8 cellular contexts compared by ENCODE assay signal in genomic region chr19:48970923-48971395, GRCh38. TPM values are rescaled to one million over a fixed set of nuclear protein-coding genes. Genes with fewer than 3 reads are reported as not detected.
DNase-seq lines count a peak whose midpoint lies in the region; ATAC-seq, FAIRE-seq and TF ChIP-seq lines count a peak whose summit lies in the region.

No MANE protein-coding gene starts in this region.

- H3K23ac ChIP-seq in H9 (ENCODE audit: insufficient read length, low read depth, low read length), result no peak overlapping the region
- H3K23ac ChIP-seq in H1 (ENCODE audit: insufficient read length), result no peak overlapping the region

- H3K18ac ChIP-seq in H9 (ENCODE audit: insufficient read length, low read depth, low read length), result no peak overlapping the region
- H3K18ac ChIP-seq in H1 (ENCODE audit: extremely low read depth, low read length), result no peak overlapping the region

- no peak overlapping the region for H3K56ac ChIP-seq in H9 (ENCODE audit: insufficient read length, low read depth, low read length)
- H3K56ac ChIP-seq in H1 (replicated peaks; ENCODE audit: insufficient read length, low read depth, low read length), result no peak overlapping the region

- H3K9ac ChIP-seq in H9 (ENCODE audit: extremely low read depth, insufficient read length, low read length), result no peak overlapping the region
- no peak overlapping the region for H3K9ac ChIP-seq in H1 (replicated peaks in 1 of 4; ENCODE audit: extremely low read depth in 1 of 4, low read depth in 3 of 4, low read length in 3 of 4)

- H2BK20ac ChIP-seq in H9 (ENCODE audit: low read depth, low read length, poor library complexity, severe bottlenecking) (no peak overlapping the region), H1 (ENCODE audit: low read length) (no peak overlapping the region)

- TF ChIP-seq CTCF in AG09309 (IDR thresholded peaks at IDR 0.05; ENCODE audit: control insufficient read depth, insufficient read depth, low read depth, low read length, missing control alignments), result peak; percentile 93
- TF ChIP-seq CTCF in H9 (conservative IDR thresholded peaks at IDR 0.05), result peak; percentile 96
- peak; percentile 94 to 98 (median 95) for TF ChIP-seq CTCF in H1 (IDR thresholded peaks at IDR 0.05; ENCODE audit: control extremely low read depth in 1 of 3, insufficient read depth in 1 of 3, low read depth in 1 of 3, low read length in 3 of 3)

- H2BK15ac ChIP-seq in H9 (ENCODE audit: low read depth, low read length), result no peak overlapping the region
- H2BK15ac ChIP-seq in H1 (ENCODE audit: low read length), result no peak overlapping the region

- H3K4ac ChIP-seq in H9 (ENCODE audit: low read depth, low read length) (no peak overlapping the region), H1 (replicated peaks; ENCODE audit: insufficient read length, low read depth, low read length) (no peak overlapping the region)

- POLR2A ChIA-PET in H1 (lab: Charles Lee; ENCODE audit: partially characterized antibody), result interaction anchor here (0.6 to 4.6 kb wide), 13 partner anchors 9 to 156 kb away, joined by 3 to 27 read pairs (median 4); partner anchors contain the start of genes BAX, DHDH, NUCB1 and PPP1R15A

- H2BK5ac ChIP-seq in H9 (ENCODE audit: insufficient read length, low read length), result no peak overlapping the region
- no peak overlapping the region for H2BK5ac ChIP-seq in H1 (ENCODE audit: low read depth, low read length)

- no peaks in the 10 kb centered on the region for H3K79me2 ChIP-seq in H9 (ENCODE audit: insufficient read depth, low read length)
- H3K79me2 ChIP-seq in H1 (ENCODE audit: control insufficient read depth in 1 of 2, insufficient read depth in 2 of 2, low read length in 2 of 2), result peaks cover 0 to 5% of the 10 kb centered on the region in 2 experiments; a peak in 2 of 4 replicates

- H3K14ac ChIP-seq in H9 (ENCODE audit: insufficient read depth, low read length) (no peak overlapping the region), H1 (ENCODE audit: insufficient read length) (no peak overlapping the region)

- peak; percentile 87 to 93 for TF ChIP-seq RAD21 in H1 (IDR thresholded peaks at IDR 0.05 in 1 of 2, conservative IDR thresholded peaks at IDR 0.05 in 1 of 2; ENCODE audit: low read depth in 2 of 2, low read length in 2 of 2)

- H3K4me2 ChIP-seq in H9 (ENCODE audit: insufficient read depth, insufficient read length, low read length) (no peak overlapping the region), H1 (ENCODE audit: insufficient read depth in 1 of 2, low read depth in 2 of 2, low read length in 2 of 2) (no peak overlapping the region; a peak in 1 of 4 replicates)

- no peak for DNase-seq in AG09309 (ENCODE audit: low read depth)
- peak; percentile 88 for DNase-seq in H9
- peak; percentile 94 for DNase-seq in NCI-H82 (lab: John Stamatoyannopoulos, UW)
- peak; percentile 60 to 79 for DNase-seq in activated CD8-positive, alpha-beta memory T cell treated with anti-CD3 and anti-CD28 coated beads for 1 hour (ENCODE audit: extremely low read depth in 1 of 2, low read depth in 1 of 2)
- peak in 1 of 2 experiments; percentile 96 for DNase-seq in H1 (ENCODE audit: low read depth in 1 of 2, low spot score in 2 of 2)
- peak; percentile 85 for DNase-seq in mucosa of gallbladder (ENCODE audit: low spot score)
- peak; percentile 60 to 68 for DNase-seq in stimulated activated CD8-positive, alpha-beta memory T cell treated with anti-CD3 and anti-CD28 coated beads, Interleukin-7, amount 100 ng/mL, for 4 hours (ENCODE audit: low read depth in 2 of 2)

- TF ChIP-seq EP300 in H1 (IDR thresholded peaks at IDR 0.05; ENCODE audit: borderline replicate concordance in 1 of 2, low read depth in 2 of 2, low read length in 2 of 2), result no peak

- H3K4me1 Mint-ChIP-seq in H9, result peaks cover 10 to 28% of the 10 kb centered on the region in 2 experiments

- no peaks in the 10 kb centered on the region for H3K4me1 ChIP-seq in H9 (ENCODE audit: insufficient read depth, low read length)
- peaks cover 0 to 3% (median 1%) of the 10 kb centered on the region in 4 experiments; a peak in 4 of 7 replicates for H3K4me1 ChIP-seq in H1 (replicated peaks in 1 of 4; ENCODE audit: control insufficient read depth in 3 of 4, insufficient read depth in 4 of 4, low read length in 3 of 4)

- H3K9me3 Mint-ChIP-seq in H9, result no peaks in the 10 kb centered on the region

- no peak overlapping the region for H2AK5ac ChIP-seq in H9 (ENCODE audit: insufficient read length, low read length)
- no peak overlapping the region for H2AK5ac ChIP-seq in H1 (ENCODE audit: low read depth, low read length)

- no peaks in the 10 kb centered on the region for H3K27me3 Mint-ChIP-seq in H9 (ENCODE audit: low read depth)

- CTCF ChIA-PET in H1 (lab: Charles Lee; ENCODE audit: partially characterized antibody), result interaction anchor here (0.5 to 3.0 kb wide), 50 partner anchors 9 to 415 kb away, joined by 3 to 18 read pairs (median 5); partner anchors contain the start of genes BAX, DHDH, FUT1 and GYS1

- H3K79me1 ChIP-seq in H9 (ENCODE audit: insufficient read depth, low read depth, low read length, poor library complexity, severe bottlenecking) (no peaks in the 10 kb centered on the region), H1 (ENCODE audit: low read depth, low read length) (0 out of 2 replicates have a peak, but pooled peaks cover under 1% of the 10 kb centered on the region)

- H2BK120ac ChIP-seq in H9 (ENCODE audit: low read depth, low read length, poor library complexity, severe bottlenecking) (no peak overlapping the region), H1 (replicated peaks; ENCODE audit: low read depth, low read length) (no peak overlapping the region)

- no peaks in the 10 kb centered on the region for H3K9me3 ChIP-seq in H9 (ENCODE audit: control insufficient read depth, low read depth, low read length)
- H3K9me3 ChIP-seq in H1 (ENCODE audit: insufficient read depth in 2 of 2, low read depth in 1 of 2, low read length in 1 of 2), result no peaks in the 10 kb centered on the region

- H4K5ac ChIP-seq in H9 (ENCODE audit: insufficient read length, low read depth, low read length), result no peak overlapping the region
- no peak overlapping the region for H4K5ac ChIP-seq in H1 (ENCODE audit: insufficient read length, low read depth, low read length)

- no peak overlapping the region for H4K8ac ChIP-seq in H9 (replicated peaks; ENCODE audit: insufficient read length, low read depth, low read length)
- no peak overlapping the region for H4K8ac ChIP-seq in H1 (ENCODE audit: extremely low read depth, insufficient read depth, low read length)

- H3K23me2 ChIP-seq in H9 (ENCODE audit: insufficient read length, low read depth, low read length, poor library complexity, severe bottlenecking) (peaks cover 4% of the 10 kb centered on the region), H1 (ENCODE audit: low read depth, low read length) (peaks cover 4% of the 10 kb centered on the region; the same call in 1 of the 2 replicates)

- H3T11ph ChIP-seq in H9 (ENCODE audit: low read length), result no peak overlapping the region

- no peak overlapping the region for H3K4me3 ChIP-seq in AG09309 (ENCODE audit: control insufficient read depth, low read depth, low read length)
- H3K4me3 ChIP-seq in H1 (ENCODE audit: extremely low read depth in 1 of 4, insufficient read depth in 2 of 4, low read depth in 3 of 4, low read length in 4 of 4), result no peak overlapping the region

- ATAC-seq in GM18868 (IDR thresholded peaks at IDR 0.05; ENCODE audit: unreplicated experiment), result no peak

- H3K27ac Mint-ChIP-seq in H9, result no peak overlapping the region

- H2BK12ac ChIP-seq in H9 (ENCODE audit: insufficient read length, low read depth, low read length), result no peak overlapping the region
- no peak overlapping the region for H2BK12ac ChIP-seq in H1 (ENCODE audit: low read depth, low read length)

- no peak overlapping the region for H2AFZ ChIP-seq in H9 (ENCODE audit: low read length)
- no peak overlapping the region for H2AFZ ChIP-seq in H1 (ENCODE audit: low read length)

- no peak overlapping the region for H3K27ac ChIP-seq in H9 (ENCODE audit: insufficient read length, low read depth, low read length)
- no peak overlapping the region for H3K27ac ChIP-seq in H1 (ENCODE audit: low read depth, low read length)

- no CpG with 5 or more reads among the region's 19 CpGs for WGBS in H9 (ENCODE audit: extremely low coverage, insufficient read length, low lambda C conversion rate)
- WGBS in H1 (ENCODE audit: extremely low coverage in 1 of 2, insufficient coverage in 1 of 2, insufficient read length in 1 of 2, insufficient replicate concordance in 2 of 2, low coverage in 1 of 2, low lambda C conversion rate in 2 of 2, missing lambda C conversion rate in 1 of 2), 2 experiments, result 28% methylated on average over 19 of the region's 19 CpGs; no CpG with 5 or more reads in 1 of the 2 experiments

- H3K27me3 ChIP-seq in H9 (ENCODE audit: insufficient read depth, low read length) (no peaks in the 10 kb centered on the region), H1 (replicated peaks in 1 of 4; ENCODE audit: control insufficient read depth in 3 of 4, extremely low read depth in 1 of 4, insufficient read depth in 3 of 4, low read length in 3 of 4) (no peaks in the 10 kb centered on the region)

- peaks cover 35 to 62% (median 57%) of the 10 kb centered on the region in 3 experiments; a peak in 6 of 7 replicates for H3K36me3 Mint-ChIP-seq in H9 (ENCODE audit: insufficient read depth in 1 of 3, low read depth in 3 of 3)

- no peak for TF ChIP-seq POLR2A in H1 (IDR thresholded peaks at IDR 0.05; ENCODE audit: control extremely low read depth in 1 of 2, low read depth in 2 of 2, low read length in 2 of 2)

- peak overlapping the region in 1 of 2 experiments; percentile 40; a peak in 1 of 5 replicates for H3K4me3 Mint-ChIP-seq in H9

- FAIRE-seq in H1 (lab: Jason Lieb, UNC), result peak; percentile 81

- peaks cover 7 to 34% (median 19%) of the 10 kb centered on the region in 4 experiments; a peak in 5 of 8 replicates for H3K36me3 ChIP-seq in H1 (ENCODE audit: control insufficient read depth in 2 of 4, insufficient read depth in 4 of 4, low read length in 3 of 4)

- peaks cover under 1% of the 10 kb centered on the region for H4K20me1 ChIP-seq in H9 (ENCODE audit: control insufficient read depth, insufficient read depth, insufficient read length)
- H4K20me1 ChIP-seq in H1 (replicated peaks in 1 of 2; ENCODE audit: control insufficient read depth in 1 of 2, insufficient read depth in 2 of 2, low read length in 2 of 2), result peaks cover under 1 to 11% of the 10 kb centered on the region in 2 experiments

- no peak overlapping the region for H4K91ac ChIP-seq in H9 (ENCODE audit: insufficient read length, low read depth, low read length)
- no peak overlapping the region for H4K91ac ChIP-seq in H1 (replicated peaks; ENCODE audit: insufficient read length, low read length)

RNA-seq across cellular contexts. Expression of gene FTL, which starts 5.8 kb away (rescaled TPM):
- total RNA-seq in H9 (2021) (1,244 and 1,245 TPM in 2 replicates), mucosa of gallbladder (4,398 TPM)
- total RNA-seq in H1 (2021; fragmentation: NEBNext Ultra II Directional; extraction: Animal tissue kit (Norgen Biotek cat#: 25700)), result 1,751 and 1,764 TPM in 2 replicates
- 2,427 and 3,043 TPM in 2 replicates for polyA plus RNA-seq in H1 (2011; rRNA removed)
- polyA plus RNA-seq in H1 (2011; cell fraction: cytosol; rRNA removed), result 1,042 TPM
- 1,402 TPM for polyA plus RNA-seq in H1 (2011; cell fraction: nucleus; rRNA removed)
- polyA plus RNA-seq in H1 (2012, experiment 1 of 2), result 1,164 to 2,476 TPM (median 2,085 TPM) in 4 replicates
- 3,986 TPM for polyA plus RNA-seq in H1 (2012, experiment 2 of 2)
- polyA plus RNA-seq in H1 (2013, experiment 1 of 2), result 2,213 TPM
- polyA plus RNA-seq in H1 (2013, experiment 2 of 2), result 2,143 TPM
- polyA minus RNA-seq in H1 (2011; rRNA and poly(A)+ RNA removed), result 388 and 494 TPM in 2 replicates
- 417 TPM for polyA minus RNA-seq in H1 (2011; cell fraction: cytosol; rRNA and poly(A)+ RNA removed)
- polyA minus RNA-seq in H1 (2011; cell fraction: nucleus; rRNA and poly(A)+ RNA removed), result 311 TPM

RNA-seq across cellular contexts. Expression of gene BAX, which starts 16.3 kb away (rescaled TPM):
- 310 and 315 TPM in 2 replicates for total RNA-seq in H9 (2021)
- 257 and 295 TPM in 2 replicates for total RNA-seq in H1 (2021; fragmentation: NEBNext Ultra II Directional; extraction: Animal tissue kit (Norgen Biotek cat#: 25700))
- polyA plus RNA-seq in H1 (2011; rRNA removed), result 346 and 750 TPM in 2 replicates
- polyA plus RNA-seq in H1 (2011; cell fraction: cytosol; rRNA removed), result 281 TPM
- 369 TPM for polyA plus RNA-seq in H1 (2011; cell fraction: nucleus; rRNA removed)
- 346 to 545 TPM (median 505 TPM) in 4 replicates for polyA plus RNA-seq in H1 (2012, experiment 1 of 2)
- polyA plus RNA-seq in H1 (2012, experiment 2 of 2), result 448 TPM
- polyA plus RNA-seq in H1 (2013, experiment 1 of 2), result 121 TPM
- 128 TPM for polyA plus RNA-seq in H1 (2013, experiment 2 of 2)
- 70.9 and 97.6 TPM in 2 replicates for polyA minus RNA-seq in H1 (2011; rRNA and poly(A)+ RNA removed)
- 127 TPM for polyA minus RNA-seq in H1 (2011; cell fraction: cytosol; rRNA and poly(A)+ RNA removed)
- 125 TPM for polyA minus RNA-seq in H1 (2011; cell fraction: nucleus; rRNA and poly(A)+ RNA removed)
- 110 TPM for total RNA-seq in mucosa of gallbladder

RNA-seq across cellular contexts. Expression of gene GYS1, which starts 22.1 kb away (rescaled TPM):
- 44.3 and 45.6 TPM in 2 replicates for total RNA-seq in H9 (2021)
- total RNA-seq in H1 (2021; fragmentation: NEBNext Ultra II Directional; extraction: Animal tissue kit (Norgen Biotek cat#: 25700)), result 37.8 and 38.7 TPM in 2 replicates
- 30.0 and 41.9 TPM in 2 replicates for polyA plus RNA-seq in H1 (2011; rRNA removed)
- polyA plus RNA-seq in H1 (2011; cell fraction: cytosol; rRNA removed), result 25.6 TPM
- 52.0 TPM for polyA plus RNA-seq in H1 (2011; cell fraction: nucleus; rRNA removed)
- polyA plus RNA-seq in H1 (2012, experiment 1 of 2), result 31.3 to 34.4 TPM (median 34.1 TPM) in 4 replicates
- 33.2 TPM for polyA plus RNA-seq in H1 (2012, experiment 2 of 2)
- 23.7 TPM for polyA plus RNA-seq in H1 (2013, experiment 1 of 2)
- polyA plus RNA-seq in H1 (2013, experiment 2 of 2), result 22.3 TPM
- 43.2 and 45.0 TPM in 2 replicates for polyA minus RNA-seq in H1 (2011; rRNA and poly(A)+ RNA removed)
- 25.8 TPM for polyA minus RNA-seq in H1 (2011; cell fraction: cytosol; rRNA and poly(A)+ RNA removed)
- 19.8 TPM for polyA minus RNA-seq in H1 (2011; cell fraction: nucleus; rRNA and poly(A)+ RNA removed)
- 41.3 TPM for total RNA-seq in mucosa of gallbladder

RNA-seq across cellular contexts. Expression of gene RUVBL2, which starts 22.7 kb away (rescaled TPM):
- total RNA-seq in H9 (2021) (130 and 134 TPM in 2 replicates), mucosa of gallbladder (60.3 TPM)
- total RNA-seq in H1 (2021; fragmentation: NEBNext Ultra II Directional; extraction: Animal tissue kit (Norgen Biotek cat#: 25700)), result 152 and 160 TPM in 2 replicates
- 247 and 341 TPM in 2 replicates for polyA plus RNA-seq in H1 (2011; rRNA removed)
- 318 TPM for polyA plus RNA-seq in H1 (2011; cell fraction: cytosol; rRNA removed)
- 322 TPM for polyA plus RNA-seq in H1 (2011; cell fraction: nucleus; rRNA removed)
- polyA plus RNA-seq in H1 (2012, experiment 1 of 2), result 172 to 250 TPM (median 216 TPM) in 4 replicates
- polyA plus RNA-seq in H1 (2012, experiment 2 of 2), result 191 TPM
- polyA plus RNA-seq in H1 (2013, experiment 1 of 2), result 85.2 TPM
- polyA plus RNA-seq in H1 (2013, experiment 2 of 2), result 79.0 TPM
- polyA minus RNA-seq in H1 (2011; rRNA and poly(A)+ RNA removed), result 148 and 152 TPM in 2 replicates
- 139 TPM for polyA minus RNA-seq in H1 (2011; cell fraction: cytosol; rRNA and poly(A)+ RNA removed)
- polyA minus RNA-seq in H1 (2011; cell fraction: nucleus; rRNA and poly(A)+ RNA removed), result 97.5 TPM

RNA-seq across cellular contexts. Expression of gene DHDH, which starts 37.5 kb away (rescaled TPM):
- total RNA-seq in H9 (2021) (1.4 and 2.0 TPM in 2 replicates), mucosa of gallbladder (1.9 TPM)
- total RNA-seq in H1 (2021; fragmentation: NEBNext Ultra II Directional; extraction: Animal tissue kit (Norgen Biotek cat#: 25700)), result 2.2 and 2.7 TPM in 2 replicates
- polyA plus RNA-seq in H1 (2011; rRNA removed), result 2.8 and 2.9 TPM in 2 replicates
- 2.7 TPM for polyA plus RNA-seq in H1 (2011; cell fraction: cytosol; rRNA removed)
- 3.1 TPM for polyA plus RNA-seq in H1 (2011; cell fraction: nucleus; rRNA removed)
- polyA plus RNA-seq in H1 (2012, experiment 1 of 2), result 2.0 to 3.1 TPM (median 2.4 TPM) in 4 replicates
- polyA plus RNA-seq in H1 (2012, experiment 2 of 2), result 1.7 TPM
- 1.2 TPM for polyA plus RNA-seq in H1 (2013, experiment 1 of 2)
- 1.2 TPM for polyA plus RNA-seq in H1 (2013, experiment 2 of 2)
- 0.34 and 0.35 TPM in 2 replicates for polyA minus RNA-seq in H1 (2011; rRNA and poly(A)+ RNA removed)
- 1.8 TPM for polyA minus RNA-seq in H1 (2011; cell fraction: cytosol; rRNA and poly(A)+ RNA removed)
- 0.60 TPM for polyA minus RNA-seq in H1 (2011; cell fraction: nucleus; rRNA and poly(A)+ RNA removed)
